In genomic region chr16:66752379-66752778, GRCh38 we compare ENCODE assay signal across 1 cellular context.
TF ChIP-seq lines count a peak whose summit lies in the region.

No MANE protein-coding gene starts in this region.

TF ChIP-seq in GM12878, 131 proteins besides CTCF, POLR2A, EP300 and RAD21:
- TF ChIP-seq PAX8 (IDR thresholded peaks at IDR 0.05), result no peak
- no peak for TF ChIP-seq FOXK2 (IDR thresholded peaks at IDR 0.05)
- no peak for TF ChIP-seq NR2C1 (IDR thresholded peaks at IDR 0.05)
- TF ChIP-seq NRF1 (conservative IDR thresholded peaks at IDR 0.05; ENCODE audit: low read depth, low read length), result no peak
- no peak for TF ChIP-seq ZNF217 (IDR thresholded peaks at IDR 0.05)
- TF ChIP-seq EED (IDR thresholded peaks at IDR 0.05; ENCODE audit: low read depth), result no peak
- no peak for TF ChIP-seq ZBED1 (IDR thresholded peaks at IDR 0.05; ENCODE audit: borderline replicate concordance)
- TF ChIP-seq KDM1A (IDR thresholded peaks at IDR 0.05; ENCODE audit: borderline replicate concordance), result no peak
- no peak for TF ChIP-seq ETV6 (conservative IDR thresholded peaks at IDR 0.05 in 1 of 2, IDR thresholded peaks at IDR 0.05 in 1 of 2; ENCODE audit: borderline replicate concordance in 1 of 2, low read depth in 1 of 2)
- TF ChIP-seq HDAC6 (IDR thresholded peaks at IDR 0.05; ENCODE audit: unreplicated experiment), result no peak
- TF ChIP-seq SRF (IDR thresholded peaks at IDR 0.05; ENCODE audit: low read depth in 2 of 2, low read length in 2 of 2), result no peak
- TF ChIP-seq CEBPZ (IDR thresholded peaks at IDR 0.05; ENCODE audit: low read depth, low read length), result no peak
- TF ChIP-seq ZNF687 (IDR thresholded peaks at IDR 0.05), result no peak
- TF ChIP-seq NR2C2 (IDR thresholded peaks at IDR 0.05; ENCODE audit: borderline replicate concordance, control insufficient read depth, insufficient read length, low read depth), result no peak
- TF ChIP-seq NFIC (IDR thresholded peaks at IDR 0.05; ENCODE audit: low read depth, low read length), result no peak
- TF ChIP-seq TCF7 (IDR thresholded peaks at IDR 0.05; ENCODE audit: borderline replicate concordance), result no peak
